ENCODE assay signal across 27 cellular contexts in genomic region chr2:37842732-37843353, GRCh38.
"Had no signal": no experiment of that assay in that cellular context is flagged by ENCODE, and none has a peak within 500 bp of the region (broad histone marks: within the 10 kb centered on the region; RNA-seq: fewer than 3 reads in every experiment).

No MANE protein-coding gene starts in this region.

- H3K27me3 ChIP-seq: body of pancreas, colonic mucosa, gastroesophageal sphincter, vagina had no signal

- H3K4me1 ChIP-seq: body of pancreas, colonic mucosa, parathyroid adenoma, spleen, vagina had no signal

- H3K4me3 Mint-ChIP-seq: activated T-cell treated with anti-CD3 and anti-CD28 coated beads, Interleukin-2, amount 50 U/mL, for 72 hours; effector memory CD8-positive, alpha-beta T cell; naive thymus-derived CD4-positive, alpha-beta T cell; neural crest cell had no signal

- DNase-seq: activated CD4-positive, alpha-beta T cell treated with anti-CD3 and anti-CD28 coated beads for 4 hours; activated CD4-positive, alpha-beta T cell treated with anti-CD3 and anti-CD28 coated beads, Interleukin-2, amount 50 U/mL, for 4 hours; activated naive CD4-positive, alpha-beta T cell; activated T-cell treated with anti-CD3 and anti-CD28 coated beads for 4 hours; activated T-cell treated with anti-CD3 and anti-CD28 coated beads, Interleukin-2, amount 50 U/mL, for 72 hours; aorta; body of pancreas; colonic mucosa; effector memory CD8-positive, alpha-beta T cell; erythroblast; hippocampal formation; left cardiac atrium; left ventricle myocardium superior; midbrain; naive thymus-derived CD4-positive, alpha-beta T cell; nucleus accumbens; right cardiac atrium; spleen; stimulated activated naive CD8-positive, alpha-beta T cell treated with anti-CD3 and anti-CD28 coated beads, Interleukin-15, Interleukin-2, amounts not matched to agents 100 U/mL and 50 U/mL, for 24 hours; T-helper 9 cell had no signal

- H3K27ac ChIP-seq: body of pancreas, colonic mucosa, gastroesophageal sphincter, parathyroid adenoma, spleen, thoracic aorta, vagina, VCaP had no signal

- H3K79me2 ChIP-seq: parathyroid adenoma had no signal

- H3K27ac Mint-ChIP-seq: activated naive CD4-positive, alpha-beta T cell treated with anti-CD3 and anti-CD28 coated beads, Interleukin-2, amount 50 U/mL, for 72 hours; activated T-cell treated with anti-CD3 and anti-CD28 coated beads, Interleukin-2, amount 50 U/mL, for 72 hours; effector memory CD8-positive, alpha-beta T cell; naive thymus-derived CD4-positive, alpha-beta T cell had no signal

- H2AFZ ChIP-seq: parathyroid adenoma had no signal

- H3K36me3 Mint-ChIP-seq: activated naive CD4-positive, alpha-beta T cell treated with anti-CD3 and anti-CD28 coated beads, Interleukin-2, amount 50 U/mL, for 72 hours; naive thymus-derived CD4-positive, alpha-beta T cell had no signal

- H3K9ac ChIP-seq: parathyroid adenoma had no signal

- H3K36me3 ChIP-seq: colonic mucosa, gastroesophageal sphincter, spleen, thoracic aorta, vagina had no signal

- H3K9me3 ChIP-seq: body of pancreas, colonic mucosa, gastroesophageal sphincter, spleen, thoracic aorta, vagina had no signal

- H3K4me3 ChIP-seq: body of pancreas, colonic mucosa, gastroesophageal sphincter, spleen, thoracic aorta, vagina had no signal

- ATAC-seq: activated naive CD4-positive, alpha-beta T cell treated with anti-CD3 and anti-CD28 coated beads, Interleukin-2, amount 50 U/mL, for 72 hours; activated T-cell treated with anti-CD3 and anti-CD28 coated beads, Interleukin-2, amount 50 U/mL, for 72 hours; body of pancreas; effector memory CD8-positive, alpha-beta T cell; gastroesophageal sphincter; left cardiac atrium; left ventricle myocardium superior; naive thymus-derived CD4-positive, alpha-beta T cell; right cardiac atrium; stimulated activated naive CD8-positive, alpha-beta T cell treated with anti-CD3 and anti-CD28 coated beads, Interleukin-15, Interleukin-2, amounts not matched to agents 100 U/mL and 50 U/mL, for 24 hours had no signal

- H3K4me1 Mint-ChIP-seq: naive thymus-derived CD4-positive, alpha-beta T cell; neural crest cell had no signal

- H3K9me3 Mint-ChIP-seq: activated naive CD4-positive, alpha-beta T cell treated with anti-CD3 and anti-CD28 coated beads, Interleukin-2, amount 50 U/mL, for 72 hours; activated T-cell treated with anti-CD3 and anti-CD28 coated beads, Interleukin-2, amount 50 U/mL, for 72 hours; effector memory CD8-positive, alpha-beta T cell; naive thymus-derived CD4-positive, alpha-beta T cell; neural crest cell had no signal
